ENCODE assay signal across 8 cellular contexts in genomic region chr2:64214281-64215115, GRCh38.
DNase-seq lines count a peak whose midpoint lies in the region; ATAC-seq and TF ChIP-seq lines count a peak whose summit lies in the region.

No MANE protein-coding gene starts in this region.

- CTCF ChIA-PET in activated CD8-positive, alpha-beta memory T cell treated with anti-CD3 and anti-CD28 coated beads, Interleukin-2, amount 10 ng/mL, durations not matched to agents 7 days and 5 days (lab: Charles Lee): interaction anchor here (0.6 to 2.1 kb wide), 10 partner anchors 9 to 393 kb away, joined by 3 to 10 read pairs (median 4); no protein-coding TSS in a partner anchor

- peaks cover 16% of the 10 kb centered on the region for H3K36me3 Mint-ChIP-seq in activated CD8-positive, alpha-beta memory T cell treated with anti-CD3 and anti-CD28 coated beads, Interleukin-2, amount 10 ng/mL, durations not matched to agents 7 days and 5 days

- H3K27ac ChIP-seq in layer of hippocampus (ENCODE audit: low read depth, low read length) (peak overlapping the region; percentile 31), substantia nigra (ENCODE audit: low read depth, low read length, poor library complexity, severe bottlenecking) (peak overlapping the region; percentile 66)

- H3K4me1 Mint-ChIP-seq in activated CD8-positive, alpha-beta memory T cell treated with anti-CD3 and anti-CD28 coated beads, Interleukin-2, amount 10 ng/mL, durations not matched to agents 7 days and 5 days: peaks cover 50% of the 10 kb centered on the region

- H3K27ac Mint-ChIP-seq in activated CD8-positive, alpha-beta memory T cell treated with anti-CD3 and anti-CD28 coated beads, Interleukin-2, amount 10 ng/mL, durations not matched to agents 7 days and 5 days: peak overlapping the region; percentile 99

- DNase-seq in Daoy (ENCODE audit: low read depth) (peak; percentile 39), GM20000 (ENCODE audit: low spot score) (peak; percentile 46), substantia nigra (lab: John Stamatoyannopoulos, UW) (no peak), NCI-H345 (lab: John Stamatoyannopoulos, UW) (no peak), NCI-H1092 treated with DMSO at 0.1 percent for 48 hours (lab: John Stamatoyannopoulos, UW) (no peak)
- peak; percentile 64 for DNase-seq in activated CD8-positive, alpha-beta memory T cell treated with anti-CD3 and anti-CD28 coated beads, Interleukin-2, amount 10 ng/mL, durations not matched to agents 7 days and 5 days

- TF ChIP-seq CTCF in GM20000 (IDR thresholded peaks at IDR 0.05; ENCODE audit: extremely low read depth, missing control alignments): no peak

- H3K4me3 Mint-ChIP-seq in activated CD8-positive, alpha-beta memory T cell treated with anti-CD3 and anti-CD28 coated beads, Interleukin-2, amount 10 ng/mL, durations not matched to agents 7 days and 5 days: peak overlapping the region; percentile 67

- ATAC-seq in HG03469 (IDR thresholded peaks at IDR 0.05; ENCODE audit: unreplicated experiment): peak; percentile 36
- ATAC-seq in activated CD8-positive, alpha-beta memory T cell treated with anti-CD3 and anti-CD28 coated beads, Interleukin-2, amount 10 ng/mL, durations not matched to agents 7 days and 5 days: peak; percentile 48

- no peaks in the 10 kb centered on the region for H3K27me3 ChIP-seq in layer of hippocampus (ENCODE audit: control insufficient read depth, insufficient read depth, low read length)

- peaks cover 1% of the 10 kb centered on the region for H3K9me3 Mint-ChIP-seq in activated CD8-positive, alpha-beta memory T cell treated with anti-CD3 and anti-CD28 coated beads, Interleukin-2, amount 10 ng/mL, durations not matched to agents 7 days and 5 days (ENCODE audit: low read depth)

- no peaks in the 10 kb centered on the region for H3K27me3 Mint-ChIP-seq in activated CD8-positive, alpha-beta memory T cell treated with anti-CD3 and anti-CD28 coated beads, Interleukin-2, amount 10 ng/mL, durations not matched to agents 7 days and 5 days

Comparison
In these comparisons a context has a peak if more than half of its experiments do, and no peak if none do; other contexts are left out.
1. DNase-seq: peak in Daoy (single experiment), GM20000 (single experiment) and activated CD8-positive, alpha-beta memory T cell treated with anti-CD3 and anti-CD28 coated beads, Interleukin-2, amount 10 ng/mL, durations not matched to agents 7 days and 5 days (single experiment); none in substantia nigra (0 of 49), NCI-H345 (single experiment) and NCI-H1092 treated with DMSO at 0.1 percent for 48 hours (single experiment).